24 cellular contexts compared by ENCODE assay signal in the genomic region with DNA sequence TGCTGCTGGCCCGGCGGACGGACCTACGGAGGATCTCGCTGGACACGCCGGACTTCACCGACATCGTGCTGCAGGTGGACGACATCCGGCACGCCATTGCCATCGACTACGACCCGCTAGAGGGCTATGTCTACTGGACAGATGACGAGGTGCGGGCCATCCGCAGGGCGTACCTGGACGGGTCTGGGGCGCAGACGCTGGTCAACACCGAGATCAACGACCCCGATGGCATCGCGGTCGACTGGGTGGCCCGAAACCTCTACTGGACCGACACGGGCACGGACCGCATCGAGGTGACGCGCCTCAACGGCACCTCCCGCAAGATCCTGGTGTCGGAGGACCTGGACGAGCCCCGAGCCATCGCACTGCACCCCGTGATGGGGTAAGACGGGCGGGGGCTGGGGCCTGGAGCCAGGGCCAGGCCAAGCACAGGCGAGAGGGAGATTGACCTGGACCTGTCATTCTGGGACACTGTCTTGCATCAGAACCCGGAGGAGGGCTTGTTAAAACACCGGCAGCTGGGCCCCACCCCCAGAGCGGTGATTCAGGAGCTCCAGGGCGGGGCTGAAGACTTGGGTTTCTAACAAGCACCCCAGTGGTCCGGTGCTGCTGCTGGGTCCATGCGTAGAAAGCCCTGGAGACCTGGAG.
DNase-seq lines count a peak whose midpoint lies in the region; ATAC-seq and TF ChIP-seq lines count a peak whose summit lies in the region.
"Had no signal": no experiment of that assay in that cellular context is flagged by ENCODE, and none has a peak within 500 bp of the region (broad histone marks: within the 10 kb centered on the region; RNA-seq: fewer than 3 reads in every experiment).

No MANE protein-coding gene starts in this region.

- no peaks in the 10 kb centered on the region for H3F3A ChIP-seq in GM23248 (ENCODE audit: insufficient read depth)

- H3K4me1 ChIP-seq in GM23248 (ENCODE audit: insufficient read depth) (no peaks in the 10 kb centered on the region), osteoblast (ENCODE audit: insufficient read depth, low read length) (peaks cover under 1% of the 10 kb centered on the region)
- H3K4me1 ChIP-seq: HAP-1 had no signal

- no peaks in the 10 kb centered on the region for H4K20me1 ChIP-seq in GM23248 (ENCODE audit: insufficient read depth)
- H4K20me1 ChIP-seq in osteoblast (ENCODE audit: insufficient read depth, low read length): peaks cover 4% of the 10 kb centered on the region

- WGBS in GM23248 (ENCODE audit: low coverage in 1 of 2, low lambda C conversion rate in 2 of 2, missing lambda C conversion rate in 2 of 2), 2 experiments: 93 to 96% methylated on average over 31 to 52 of the region's 52 CpGs

- in situ Hi-C loops in GM23248 (cut with MboI): no loop called here

- H3K36me3 ChIP-seq in GM23248 (ENCODE audit: low read depth): no peaks in the 10 kb centered on the region
- peaks cover 6% of the 10 kb centered on the region for H3K36me3 ChIP-seq in osteoblast (ENCODE audit: insufficient read depth, low read length)

- H3K9ac ChIP-seq in GM23248: no peak overlapping the region

- TF ChIP-seq CTCF in RWPE1 (conservative IDR thresholded peaks at IDR 0.05; ENCODE audit: low read depth) (no peak), osteoblast (IDR thresholded peaks at IDR 0.05; ENCODE audit: extremely low read depth, low read depth, low read length) (no peak), coronary artery (IDR thresholded peaks at IDR 0.05) (no peak)

- H3K9me2 ChIP-seq in GM23248 (ENCODE audit: insufficient read depth): no peaks in the 10 kb centered on the region

- H3K9me3 ChIP-seq in GM23248 (ENCODE audit: low read depth) (no peaks in the 10 kb centered on the region), osteoblast (ENCODE audit: low read depth, low read length) (no peaks in the 10 kb centered on the region)
- H3K9me3 ChIP-seq: A549, HAP-1 had no signal

- DNase-seq in GM23248 (peak; percentile 10), RWPE1 (ENCODE audit: low spot score) (peak; percentile 41), osteoblast (ENCODE audit: insufficient read length, low spot score, missing footprints) (peak; percentile 17), coronary artery (ENCODE audit: low spot score) (no peak)
- no peak for DNase-seq in stimulated activated CD4-positive, alpha-beta T cell treated with anti-CD3 and anti-CD28 coated beads, Interleukin-4, amount 100 ng/mL, for 4 hours
- DNase-seq: C1 segment of cervical spinal cord; CD4-positive, alpha-beta memory T cell; COR-L47; DMS53; GOT3; Karpas-422; NCI-H1417 treated with DMSO at 0.1 percent for 48 hours; NCI-H1694 treated with DMSO at 0.1 percent for 48 hours; NCI-H2081; NCI-H2227 treated with DMSO at 0.1 percent for 48 hours; NCI-H526 treated with DMSO at 0.1 percent for 48 hours; RPMI8226; SIG-M5 had no signal

- H3K79me2 ChIP-seq in GM23248 (ENCODE audit: insufficient read depth) (no peaks in the 10 kb centered on the region), osteoblast (ENCODE audit: insufficient read depth, low read length) (no peaks in the 10 kb centered on the region)

- CTCF ChIA-PET in RWPE1 (lab: Yijun Ruan, JAX): interaction anchor here (0.5 to 0.9 kb wide), 3 partner anchors 21 to 138 kb away, joined by 3 to 4 read pairs (median 3); no protein-coding TSS in a partner anchor

- POLR2A ChIA-PET in RWPE1 (lab: Yijun Ruan, JAX; ENCODE audit: low non-redundant PET): no interaction called here

- ATAC-seq in esophagus mucosa (peak; percentile 34), HG03378 (IDR thresholded peaks at IDR 0.05; ENCODE audit: unreplicated experiment) (no peak)
- ATAC-seq: A549 had no signal

- H3K4me3 ChIP-seq in GM23248 (no peak overlapping the region), osteoblast (ENCODE audit: insufficient read depth, low read length) (no peak overlapping the region), coronary artery (no peak overlapping the region)
- H3K4me3 ChIP-seq: A549, HAP-1, SK-N-MC had no signal

- no peak overlapping the region for H3K4me2 ChIP-seq in GM23248 (ENCODE audit: unreplicated experiment)
- no peak overlapping the region for H3K4me2 ChIP-seq in osteoblast (ENCODE audit: insufficient read depth, low read length)
- H3K4me2 ChIP-seq: A549 had no signal

- no peak overlapping the region for H3K27ac ChIP-seq in GM23248
- peak overlapping the region; percentile 19; the same call in 1 of the 2 replicates for H3K27ac ChIP-seq in RWPE1
- H3K27ac ChIP-seq in osteoblast (ENCODE audit: low read depth, low read length): no peak overlapping the region
- no peak overlapping the region for H3K27ac ChIP-seq in coronary artery
- H3K27ac ChIP-seq: HL-60, SK-N-MC had no signal

- H2AFZ ChIP-seq in GM23248: no peak overlapping the region
- H2AFZ ChIP-seq in osteoblast (ENCODE audit: low read length): no peak overlapping the region

- H3K27me3 ChIP-seq in GM23248 (replicated peaks; ENCODE audit: insufficient read depth) (no peaks in the 10 kb centered on the region), osteoblast (ENCODE audit: insufficient read depth, low read length) (no peaks in the 10 kb centered on the region)

Comparison
In these comparisons a context has a peak if more than half of its experiments do, and no peak if none do; other contexts are left out.
1. DNase-seq: peak in GM23248 (single experiment), RWPE1 (single experiment) and osteoblast (single experiment); none in coronary artery (single experiment) and stimulated activated CD4-positive, alpha-beta T cell treated with anti-CD3 and anti-CD28 coated beads, Interleukin-4, amount 100 ng/mL, for 4 hours (0 of 2).